Comparison of ENCODE assay signal across 19 cellular contexts in genomic region chr12:131363416-131363815, GRCh38.
"Had no signal": no experiment of that assay in that cellular context is flagged by ENCODE, and none has a peak within 500 bp of the region (broad histone marks: within the 10 kb centered on the region; RNA-seq: fewer than 3 reads in every experiment).

No MANE protein-coding gene starts in this region.

- H3K36me3 ChIP-seq: colonic mucosa, heart left ventricle, neutrophil, right atrium auricular region, suprapubic skin, tibial artery, upper lobe of left lung, uterus had no signal

- ATAC-seq: esophagus mucosa; heart left ventricle; mucosa of descending colon; naive thymus-derived CD8-positive, alpha-beta T cell; stimulated activated effector memory CD8-positive, alpha-beta T cell treated with anti-CD3 and anti-CD28 coated beads, Interleukin-12 subunit alpha, Interleukin-12 subunit beta, amount 100 ng/mL, for 72 hours; stimulated activated naive CD8-positive, alpha-beta T cell treated with anti-CD3 and anti-CD28 coated beads, Interleukin-15, Interleukin-2, amounts not matched to agents 100 U/mL and 50 U/mL, for 24 hours had no signal

- H3K4me3 ChIP-seq: colonic mucosa, heart left ventricle, mucosa of descending colon, right atrium auricular region, suprapubic skin, tibial artery, upper lobe of left lung, uterus had no signal

- DNase-seq: colonic mucosa; effector CD4-positive, alpha-beta T cell; hippocampal formation; kidney glomerular epithelial cell; mammary epithelial cell; mucosa of descending colon; small intestine; stimulated activated CD4-positive, alpha-beta T cell treated with anti-CD3 and anti-CD28 coated beads, Interleukin-12 subunit alpha, Interleukin-12 subunit beta, amount 100 ng/mL, for 4 hours; stimulated activated naive CD8-positive, alpha-beta T cell treated with anti-CD3 and anti-CD28 coated beads, Interleukin-15, Interleukin-2, amounts not matched to agents 100 U/mL and 50 U/mL, for 24 hours; tibial artery; upper lobe of left lung; uterus had no signal

- H3K27ac ChIP-seq: colonic mucosa, heart left ventricle, neutrophil, right atrium auricular region, suprapubic skin, tibial artery, upper lobe of left lung, uterus had no signal

- H3K9me3 ChIP-seq: colonic mucosa, mucosa of descending colon, neutrophil, right atrium auricular region, suprapubic skin, upper lobe of left lung, uterus had no signal

- H3K27me3 ChIP-seq: colonic mucosa, right atrium auricular region, upper lobe of left lung, uterus had no signal

- H3K4me1 ChIP-seq: colonic mucosa, heart left ventricle, right atrium auricular region, suprapubic skin, tibial artery, upper lobe of left lung, uterus had no signal
